15 cellular contexts compared by ENCODE assay signal in genomic region chr2:240795468-240795867, GRCh38. TPM values are rescaled to one million over a fixed set of nuclear protein-coding genes. Genes with fewer than 3 reads are reported as not detected.
DNase-seq lines count a peak whose midpoint lies in the region; ATAC-seq and TF ChIP-seq lines count a peak whose summit lies in the region.
"Had no signal": no experiment of that assay in that cellular context is flagged by ENCODE, and none has a peak within 500 bp of the region (broad histone marks: within the 10 kb centered on the region; RNA-seq: fewer than 3 reads in every experiment).

No MANE protein-coding gene starts in this region.

- H3K4me1 Mint-ChIP-seq in nephron progenitor cell, result peaks cover 75% of the 10 kb centered on the region
- no peaks in the 10 kb centered on the region for H3K4me1 Mint-ChIP-seq in effector memory CD8-positive, alpha-beta T cell (ENCODE audit: low read depth in 2 of 2)

- no peak for ATAC-seq in upper lobe of right lung
- ATAC-seq in effector memory CD8-positive, alpha-beta T cell (replicated peaks), result no peak
- no peak for ATAC-seq in HG03159 (IDR thresholded peaks at IDR 0.05; ENCODE audit: unreplicated experiment)
- ATAC-seq: HCT116 had no signal

- no peaks in the 10 kb centered on the region for H3K9me3 ChIP-seq in upper lobe of right lung

- peaks cover 6% of the 10 kb centered on the region for H3K9me3 Mint-ChIP-seq in nephron progenitor cell
- no peaks in the 10 kb centered on the region for H3K9me3 Mint-ChIP-seq in effector memory CD8-positive, alpha-beta T cell

- no peak overlapping the region for H3K27ac Mint-ChIP-seq in nephron progenitor cell
- H3K27ac Mint-ChIP-seq in effector memory CD8-positive, alpha-beta T cell, result no peak overlapping the region

- peak; percentile 9 for DNase-seq in activated CD8-positive, alpha-beta memory T cell treated with anti-CD3 and anti-CD28 coated beads, Interleukin-2, amount 50 U/mL, for 4 hours
- DNase-seq in activated CD8-positive, alpha-beta memory T cell treated with anti-CD3 and anti-CD28 coated beads for 24 hours, result no peak
- DNase-seq in stimulated activated CD4-positive, alpha-beta T cell treated with anti-CD3 and anti-CD28 coated beads, Interleukin-4, amount 100 ng/mL, for 1 hour, result peak; percentile 0
- DNase-seq in stimulated activated CD4-positive, alpha-beta T cell treated with anti-CD3 and anti-CD28 coated beads, Interleukin-15, amount 100 ng/mL, for 24 hours, result no peak
- peak; percentile 0 for DNase-seq in nephron progenitor cell
- DNase-seq in upper lobe of right lung, result peak; percentile 46
- DNase-seq in effector memory CD8-positive, alpha-beta T cell, result no peak
- DNase-seq: 8988T, DND-41, KG1, NCI-H1417 treated with DMSO at 0.1 percent for 48 hours, NCI-H1930, OCI-M1 had no signal

- H3K27ac ChIP-seq in upper lobe of right lung, result no peak overlapping the region

- intact Hi-C loops in upper lobe of right lung (cut with DNase I), result no loop called here

- no peaks in the 10 kb centered on the region for H3K36me3 Mint-ChIP-seq in nephron progenitor cell (ENCODE audit: low read depth)
- H3K36me3 Mint-ChIP-seq in effector memory CD8-positive, alpha-beta T cell (ENCODE audit: insufficient read depth), result peaks cover 3% of the 10 kb centered on the region

- peaks cover 22% of the 10 kb centered on the region for H3K27me3 Mint-ChIP-seq in nephron progenitor cell (ENCODE audit: low read depth, poor library complexity)
- peaks cover 56 to 74% of the 10 kb centered on the region in 2 donors for H3K27me3 Mint-ChIP-seq in effector memory CD8-positive, alpha-beta T cell

- no peak overlapping the region for H3K4me3 ChIP-seq in upper lobe of right lung

- peaks cover 34% of the 10 kb centered on the region for H3K27me3 ChIP-seq in upper lobe of right lung

- no peaks in the 10 kb centered on the region for H3K4me1 ChIP-seq in upper lobe of right lung

- H3K4me3 Mint-ChIP-seq in nephron progenitor cell, result no peak overlapping the region
- no peak overlapping the region for H3K4me3 Mint-ChIP-seq in effector memory CD8-positive, alpha-beta T cell

- no peaks in the 10 kb centered on the region for H3K36me3 ChIP-seq in upper lobe of right lung

- no peak for TF ChIP-seq CTCF in nephron progenitor cell (IDR thresholded peaks at IDR 0.05)
- TF ChIP-seq CTCF in upper lobe of right lung (IDR thresholded peaks at IDR 0.05), result no peak

RNA-seq across cellular contexts. Expression of gene KIF1A, which starts 24.6 kb away (rescaled TPM):
- 0.81 TPM for total RNA-seq in upper lobe of right lung

Comparison
In these comparisons a context has a peak if more than half of its experiments do, and no peak if none do; other contexts are left out.
1. DNase-seq: peak in activated CD8-positive, alpha-beta memory T cell treated with anti-CD3 and anti-CD28 coated beads, Interleukin-2, amount 50 U/mL, for 4 hours (single experiment), stimulated activated CD4-positive, alpha-beta T cell treated with anti-CD3 and anti-CD28 coated beads, Interleukin-4, amount 100 ng/mL, for 1 hour (single experiment), nephron progenitor cell (single experiment) and upper lobe of right lung (single experiment); none in activated CD8-positive, alpha-beta memory T cell treated with anti-CD3 and anti-CD28 coated beads for 24 hours (single experiment), stimulated activated CD4-positive, alpha-beta T cell treated with anti-CD3 and anti-CD28 coated beads, Interleukin-15, amount 100 ng/mL, for 24 hours (single experiment) and effector memory CD8-positive, alpha-beta T cell (0 of 3).